16 cellular contexts compared by ENCODE assay signal in the genomic region with DNA sequence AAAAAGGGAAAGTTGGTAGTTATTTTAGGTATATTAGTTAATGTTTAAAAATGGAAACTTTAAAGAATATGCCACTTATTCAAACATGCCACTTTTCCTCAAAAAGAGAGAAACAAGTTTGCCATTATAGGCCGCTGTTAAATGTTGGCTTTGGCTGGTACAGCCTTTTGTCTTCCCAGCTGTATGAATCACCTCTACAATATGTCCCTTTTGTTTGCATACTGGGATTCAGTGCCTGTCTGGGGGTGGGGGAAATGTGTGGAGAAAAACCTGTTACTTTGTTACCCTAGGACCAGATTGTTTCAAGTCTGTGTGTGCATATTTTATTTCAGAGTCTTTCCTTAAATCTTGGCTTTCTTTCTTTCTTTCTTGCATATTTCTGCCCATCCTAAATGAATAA.
DNase-seq lines count a peak whose midpoint lies in the region; ATAC-seq, FAIRE-seq and TF ChIP-seq lines count a peak whose summit lies in the region.
"Had no signal": no experiment of that assay in that cellular context is flagged by ENCODE, and none has a peak within 500 bp of the region (broad histone marks: within the 10 kb centered on the region; RNA-seq: fewer than 3 reads in every experiment).

No MANE protein-coding gene starts in this region.

- intact Hi-C loops in HepG2 (cut with micrococcal nuclease; ENCODE audit: unreplicated experiment) = loop anchor here (10.0 kb wide), 1 partner anchor 58 kb away; no protein-coding TSS in a partner anchor
- intact Hi-C loops in right lobe of liver (cut with DNase I) = no loop called here
- intact Hi-C loops in lower leg skin (cut with DNase I; ENCODE audit: low total_unique reads) = no loop called here

- H3K4me1 ChIP-seq in HepG2 (ENCODE audit: insufficient read depth, low read length) (no peaks in the 10 kb centered on the region), right lobe of liver (no peaks in the 10 kb centered on the region), endodermal cell (ENCODE audit: control insufficient read depth, insufficient read depth, low read length) (no peaks in the 10 kb centered on the region)
- H3K4me1 ChIP-seq: sigmoid colon had no signal

- WGBS in HepG2 (ENCODE audit: low lambda C conversion rate) = 0% methylated on average over 1 of the region's 1 CpG
- WGBS in right lobe of liver (ENCODE audit: insufficient coverage, low coverage, low lambda C conversion rate, missing lambda C conversion rate) = 86% methylated on average over 1 of the region's 1 CpG
- WGBS in endodermal cell (ENCODE audit: insufficient coverage in 1 of 2, insufficient read length in 1 of 2), 2 experiments = 80% methylated on average over 1 of the region's 1 CpG; no CpG with 5 or more reads in 1 of the 2 experiments
- 77 to 86% methylated on average over 1 of the region's 1 CpG for WGBS in lower leg skin, 2 donors

- H3K36me3 Mint-ChIP-seq in endodermal cell (ENCODE audit: low read depth) = no peaks in the 10 kb centered on the region

- no peaks in the 10 kb centered on the region for H4K20me1 ChIP-seq in HepG2 (ENCODE audit: insufficient read depth, low read length)

- TF ChIP-seq EP300 in HepG2 (IDR thresholded peaks at IDR 0.05; ENCODE audit: low read depth in 2 of 2, low read length in 2 of 2) (no peak), HepG2 (CRISPR knock-in tag; IDR thresholded peaks at IDR 0.05; ENCODE audit: borderline replicate concordance) (no peak)

- no peaks in the 10 kb centered on the region for H3K79me2 ChIP-seq in HepG2 (ENCODE audit: insufficient read depth, low read length)

- H3K36me3 ChIP-seq in HepG2 (replicated peaks in 1 of 2; ENCODE audit: control insufficient read depth in 1 of 2, insufficient read depth in 2 of 2, low read length in 2 of 2) (no peaks in the 10 kb centered on the region), right lobe of liver (no peaks in the 10 kb centered on the region), endodermal cell (ENCODE audit: control insufficient read depth, insufficient read depth, low read length) (no peaks in the 10 kb centered on the region)
- H3K36me3 ChIP-seq: sigmoid colon had no signal

- peak overlapping the region; percentile 21 for H3K27ac Mint-ChIP-seq in endodermal cell
- H3K27ac Mint-ChIP-seq: activated B cell treated with CpG ODN at 0.5 μM for 24 hours; activated naive CD4-positive, alpha-beta T cell treated with anti-CD3 and anti-CD28 coated beads for 36 hours had no signal

- TF ChIP-seq POLR2A in HepG2 (IDR thresholded peaks at IDR 0.05; ENCODE audit: insufficient read depth in 1 of 2, low read depth in 2 of 2, low read length in 2 of 2) = no peak
- TF ChIP-seq POLR2A in right lobe of liver (IDR thresholded peaks at IDR 0.05) = no peak
- TF ChIP-seq POLR2A in lower leg skin (IDR thresholded peaks at IDR 0.05) = no peak

- no TSS peak for BruUV-seq in HepG2 (replicated peaks; lab: Mats Ljungman, UMichigan)

- TF ChIP-seq CTCF in HepG2 (CRISPR knock-in tag; IDR thresholded peaks at IDR 0.05) (no peak), right lobe of liver (IDR thresholded peaks at IDR 0.05) (no peak), endodermal cell (conservative IDR thresholded peaks at IDR 0.05) (no peak), lower leg skin (IDR thresholded peaks at IDR 0.05) (no peak)

- no peak overlapping the region for H3K27ac ChIP-seq in HepG2 (ENCODE audit: extremely low read length, insufficient read depth, low read length)
- H3K27ac ChIP-seq in right lobe of liver = no peak overlapping the region
- no peak overlapping the region for H3K27ac ChIP-seq in endodermal cell (ENCODE audit: low read depth, low read length)
- H3K27ac ChIP-seq: sigmoid colon had no signal

- ATAC-seq in HepG2 (no peak), right lobe of liver (no peak)

- H3K4me1 Mint-ChIP-seq in endodermal cell = peaks cover 15% of the 10 kb centered on the region
- H3K4me1 Mint-ChIP-seq: activated B cell treated with CpG ODN at 0.5 μM for 24 hours had no signal

- TF ChIP-seq RAD21 in HepG2 (CRISPR knock-in tag; IDR thresholded peaks at IDR 0.05) = no peak

- POLR2A ChIA-PET in HepG2 (lab: Yijun Ruan, JAX) = no interaction called here

- no peaks in the 10 kb centered on the region for H3K27me3 Mint-ChIP-seq in endodermal cell (ENCODE audit: insufficient read depth)
- H3K27me3 Mint-ChIP-seq: activated B cell treated with CpG ODN at 0.5 μM for 24 hours had no signal

- no peak overlapping the region for H3K4me2 ChIP-seq in HepG2 (ENCODE audit: low read depth, low read length)

- H2AFZ ChIP-seq in HepG2 (ENCODE audit: low read length) = no peak overlapping the region

- no peaks in the 10 kb centered on the region for H3K9me3 ChIP-seq in HepG2 (ENCODE audit: low read length)
- H3K9me3 ChIP-seq in right lobe of liver = no peaks in the 10 kb centered on the region
- H3K9me3 ChIP-seq in endodermal cell (ENCODE audit: control insufficient read depth, low read length) = no peaks in the 10 kb centered on the region
- H3K9me3 ChIP-seq: sigmoid colon had no signal

- FAIRE-seq in HepG2 (lab: Jason Lieb, UNC) = no peak
- FAIRE-seq: GM18507 had no signal

- H3K4me3 ChIP-seq in HepG2 (replicated peaks in 1 of 3; ENCODE audit: insufficient read depth in 1 of 3, low read depth in 2 of 3, low read length in 3 of 3) = no peak overlapping the region
- no peak overlapping the region for H3K4me3 ChIP-seq in right lobe of liver
- no peak overlapping the region for H3K4me3 ChIP-seq in endodermal cell (ENCODE audit: low read length)
- no peak overlapping the region for H3K4me3 ChIP-seq in lower leg skin (ENCODE audit: low read depth, poor library complexity, severe bottlenecking)
- H3K4me3 ChIP-seq: sigmoid colon had no signal

- no peak overlapping the region for H3K4me3 Mint-ChIP-seq in endodermal cell
- H3K4me3 Mint-ChIP-seq: activated B cell treated with CpG ODN at 0.5 μM for 24 hours; activated naive CD4-positive, alpha-beta T cell treated with anti-CD3 and anti-CD28 coated beads for 36 hours; neural crest cell had no signal

- in situ Hi-C loops in HepG2 (cut with HindIII; ENCODE audit: extremely low pct_ligation_motif_present, low pct_unique_long_range_greater_than_20kb) = no loop called here

- no peak overlapping the region for H3K9ac ChIP-seq in HepG2 (ENCODE audit: insufficient read depth, low read depth, low read length)
- H3K9ac ChIP-seq in endodermal cell (ENCODE audit: extremely low read depth, low read length, poor library complexity, severe bottlenecking) = no peak overlapping the region

- no peaks in the 10 kb centered on the region for H3K27me3 ChIP-seq in HepG2 (ENCODE audit: control insufficient read depth in 1 of 2, insufficient read depth in 2 of 2, low read length in 2 of 2)
- no peaks in the 10 kb centered on the region for H3K27me3 ChIP-seq in right lobe of liver
- H3K27me3 ChIP-seq in endodermal cell (ENCODE audit: control insufficient read depth, insufficient read depth, low read length, poor library complexity, severe bottlenecking) = no peaks in the 10 kb centered on the region
- H3K27me3 ChIP-seq: sigmoid colon had no signal

- H3K9me3 Mint-ChIP-seq in endodermal cell = no peaks in the 10 kb centered on the region
- H3K9me3 Mint-ChIP-seq: neural crest cell had no signal

- DNase-seq in HepG2 (ENCODE audit: low spot score) (peak; percentile 8), right lobe of liver (no peak), NCI-H345 treated with DMSO at 0.1 percent for 48 hours (lab: John Stamatoyannopoulos, UW; ENCODE audit: unreplicated experiment) (peak; percentile 46), endodermal cell (no peak), germinal center (ENCODE audit: low spot score) (no peak), amniotic stem cell (lab: John Stamatoyannopoulos, UW) (no peak), lower leg skin (ENCODE audit: low spot score in 2 of 2) (no peak)
- no peak for DNase-seq in activated CD8-positive, alpha-beta memory T cell treated with anti-CD3 and anti-CD28 coated beads, Interleukin-2, amount 50 U/mL, for 48 hours
- DNase-seq: activated B cell treated with CpG ODN at 0.5 μM for 24 hours; activated naive CD4-positive, alpha-beta T cell treated with anti-CD3 and anti-CD28 coated beads for 36 hours; NCI-H1436 treated with DMSO at 0.1 percent for 48 hours; sigmoid colon; stimulated activated CD4-positive, alpha-beta T cell treated with anti-CD3 and anti-CD28 coated beads, Interleukin-4, amount 100 ng/mL, for 4 hours; trophoblast cell had no signal

- CTCF ChIA-PET in HepG2 (lab: Yijun Ruan, JAX; ENCODE audit: low intra/inter-chr PET ratio, low total read pairs) = no interaction called here

TF ChIP-seq in HepG2, 621 proteins besides CTCF, POLR2A, EP300 and RAD21:
- TF ChIP-seq DBP (CRISPR knock-in tag; IDR thresholded peaks at IDR 0.05; ENCODE audit: not compliant biosample characterization) = no peak
- TF ChIP-seq, protein P1, sequence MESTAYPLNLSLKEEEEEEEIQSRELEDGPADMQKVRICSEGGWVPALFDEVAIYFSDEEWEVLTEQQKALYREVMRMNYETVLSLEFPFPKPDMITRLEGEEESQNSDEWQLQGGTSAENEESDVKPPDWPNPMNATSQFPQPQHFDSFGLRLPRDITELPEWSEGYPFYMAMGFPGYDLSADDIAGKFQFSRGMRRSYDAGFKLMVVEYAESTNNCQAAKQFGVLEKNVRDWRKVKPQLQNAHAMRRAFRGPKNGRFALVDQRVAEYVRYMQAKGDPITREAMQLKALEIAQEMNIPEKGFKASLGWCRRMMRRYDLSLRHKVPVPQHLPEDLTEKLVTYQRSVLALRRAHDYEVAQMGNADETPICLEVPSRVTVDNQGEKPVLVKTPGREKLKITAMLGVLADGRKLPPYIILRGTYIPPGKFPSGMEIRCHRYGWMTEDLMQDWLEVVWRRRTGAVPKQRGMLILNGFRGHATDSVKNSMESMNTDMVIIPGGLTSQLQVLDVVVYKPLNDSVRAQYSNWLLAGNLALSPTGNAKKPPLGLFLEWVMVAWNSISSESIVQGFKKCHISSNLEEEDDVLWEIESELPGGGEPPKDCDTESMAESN (CRISPR knock-in tag; conservative IDR thresholded peaks at IDR 0.05) = no peak

Comparison
In these comparisons a context has a peak if more than half of its experiments do, and no peak if none do; other contexts are left out.
1. DNase-seq: peak in HepG2 (single experiment) and NCI-H345 treated with DMSO at 0.1 percent for 48 hours (single experiment); none in right lobe of liver (0 of 3), endodermal cell (single experiment), germinal center (single experiment), amniotic stem cell (single experiment), activated CD8-positive, alpha-beta memory T cell treated with anti-CD3 and anti-CD28 coated beads, Interleukin-2, amount 50 U/mL, for 48 hours (single experiment) and lower leg skin (0 of 2).